ENCODE assay signal across 13 cellular contexts in genomic region chr5:6483880-6484382, GRCh38. TPM values are rescaled to one million over a fixed set of nuclear protein-coding genes. Genes with fewer than 3 reads are reported as not detected.
DNase-seq lines count a peak whose midpoint lies in the region; ATAC-seq and TF ChIP-seq lines count a peak whose summit lies in the region.
"Had no signal": no experiment of that assay in that cellular context is flagged by ENCODE, and none has a peak within 500 bp of the region (broad histone marks: within the 10 kb centered on the region; RNA-seq: fewer than 3 reads in every experiment).

No MANE protein-coding gene starts in this region.

- TF ChIP-seq POLR2A in GM18505 (IDR thresholded peaks at IDR 0.05; ENCODE audit: borderline replicate concordance, extremely low read depth, insufficient read depth, insufficient read length): no peak

- H3K36me3 Mint-ChIP-seq in T-helper 2 cell treated with Interferon-gamma antibody and Interleukin-4, amounts not matched to agents 5 μg/mL and 100 μg/mL, for 36 hours (ENCODE audit: low read depth): no peaks in the 10 kb centered on the region
- H3K36me3 Mint-ChIP-seq: WTC11 had no signal

- intact Hi-C loops in ascending aorta (cut with DNase I) (no loop called here), tibial artery (cut with DNase I; ENCODE audit: low total_unique reads) (no loop called here)

- H3K27ac ChIP-seq in ascending aorta: no peak overlapping the region
- H3K27ac ChIP-seq in tibial artery: no peak overlapping the region
- H3K27ac ChIP-seq: thyroid gland had no signal

- H3K4me1 Mint-ChIP-seq in T-helper 2 cell treated with Interferon-gamma antibody and Interleukin-4, amounts not matched to agents 5 μg/mL and 100 μg/mL, for 36 hours (ENCODE audit: low read depth): peaks cover 20% of the 10 kb centered on the region
- H3K4me1 Mint-ChIP-seq: WTC11 had no signal

- DNase-seq in T-helper 2 cell treated with Interferon-gamma antibody and Interleukin-4, amounts not matched to agents 5 μg/mL and 100 μg/mL, for 36 hours (ENCODE audit: low spot score): peak; percentile 40
- DNase-seq in ascending aorta (ENCODE audit: low spot score in 2 of 2) (no peak), tibial artery (no peak), DMS 273 treated with DMSO at 0.1 percent for 48 hours (lab: John Stamatoyannopoulos, UW) (no peak), NCI-H510A treated with DMSO at 0.1 percent for 48 hours (lab: John Stamatoyannopoulos, UW) (no peak)
- DNase-seq: mesendoderm, thyroid gland had no signal

- H3K4me3 Mint-ChIP-seq in T-helper 2 cell treated with Interferon-gamma antibody and Interleukin-4, amounts not matched to agents 5 μg/mL and 100 μg/mL, for 36 hours: no peak overlapping the region
- H3K4me3 Mint-ChIP-seq: brain, WTC11 had no signal

- H3K9me3 ChIP-seq in ascending aorta (no peaks in the 10 kb centered on the region), tibial artery (no peaks in the 10 kb centered on the region)
- H3K9me3 ChIP-seq: thyroid gland had no signal

- H3K4me1 ChIP-seq in ascending aorta (peaks cover 0 to 6% of the 10 kb centered on the region in 2 donors), tibial artery (peaks cover 0 to 6% (median 0%) of the 10 kb centered on the region in 4 donors)
- H3K4me1 ChIP-seq: thyroid gland had no signal

- H3K27me3 ChIP-seq in ascending aorta: no peaks in the 10 kb centered on the region
- H3K27me3 ChIP-seq in tibial artery: no peaks in the 10 kb centered on the region
- H3K27me3 ChIP-seq: thyroid gland had no signal

- H3K36me3 ChIP-seq in ascending aorta (no peaks in the 10 kb centered on the region), tibial artery (no peaks in the 10 kb centered on the region)
- H3K36me3 ChIP-seq: thyroid gland had no signal

- H3K4me3 ChIP-seq in ascending aorta (no peak overlapping the region), tibial artery (no peak overlapping the region)
- H3K4me3 ChIP-seq: thyroid gland had no signal

- TF ChIP-seq CTCF in ascending aorta (IDR thresholded peaks at IDR 0.05) (no peak), tibial artery (IDR thresholded peaks at IDR 0.05) (no peak)

- H3K27ac Mint-ChIP-seq in T-helper 2 cell treated with Interferon-gamma antibody and Interleukin-4, amounts not matched to agents 5 μg/mL and 100 μg/mL, for 36 hours: no peak overlapping the region
- H3K27ac Mint-ChIP-seq: WTC11 had no signal

- peak; percentile 88 for ATAC-seq in GM18505 (IDR thresholded peaks at IDR 0.05; ENCODE audit: unreplicated experiment)
- ATAC-seq in GM19351 (IDR thresholded peaks at IDR 0.05; ENCODE audit: unreplicated experiment): peak; percentile 80
- ATAC-seq in HG02938 (IDR thresholded peaks at IDR 0.05; ENCODE audit: unreplicated experiment): peak; percentile 89
- ATAC-seq: WTC11 had no signal

- peaks cover 31% of the 10 kb centered on the region for H3K27me3 Mint-ChIP-seq in T-helper 2 cell treated with Interferon-gamma antibody and Interleukin-4, amounts not matched to agents 5 μg/mL and 100 μg/mL, for 36 hours (ENCODE audit: low read depth)
- H3K27me3 Mint-ChIP-seq: brain had no signal

- no peaks in the 10 kb centered on the region for H3K9me3 Mint-ChIP-seq in T-helper 2 cell treated with Interferon-gamma antibody and Interleukin-4, amounts not matched to agents 5 μg/mL and 100 μg/mL, for 36 hours
- H3K9me3 Mint-ChIP-seq: WTC11 had no signal

RNA-seq across cellular contexts. Expression of gene UBE2QL1, which starts 35.3 kb away (rescaled TPM):
- 0.85 TPM for total RNA-seq in ascending aorta
- total RNA-seq: fibroblast of villous mesenchyme had no signal
